1 cellular context compared by ENCODE assay signal in the genomic region with DNA sequence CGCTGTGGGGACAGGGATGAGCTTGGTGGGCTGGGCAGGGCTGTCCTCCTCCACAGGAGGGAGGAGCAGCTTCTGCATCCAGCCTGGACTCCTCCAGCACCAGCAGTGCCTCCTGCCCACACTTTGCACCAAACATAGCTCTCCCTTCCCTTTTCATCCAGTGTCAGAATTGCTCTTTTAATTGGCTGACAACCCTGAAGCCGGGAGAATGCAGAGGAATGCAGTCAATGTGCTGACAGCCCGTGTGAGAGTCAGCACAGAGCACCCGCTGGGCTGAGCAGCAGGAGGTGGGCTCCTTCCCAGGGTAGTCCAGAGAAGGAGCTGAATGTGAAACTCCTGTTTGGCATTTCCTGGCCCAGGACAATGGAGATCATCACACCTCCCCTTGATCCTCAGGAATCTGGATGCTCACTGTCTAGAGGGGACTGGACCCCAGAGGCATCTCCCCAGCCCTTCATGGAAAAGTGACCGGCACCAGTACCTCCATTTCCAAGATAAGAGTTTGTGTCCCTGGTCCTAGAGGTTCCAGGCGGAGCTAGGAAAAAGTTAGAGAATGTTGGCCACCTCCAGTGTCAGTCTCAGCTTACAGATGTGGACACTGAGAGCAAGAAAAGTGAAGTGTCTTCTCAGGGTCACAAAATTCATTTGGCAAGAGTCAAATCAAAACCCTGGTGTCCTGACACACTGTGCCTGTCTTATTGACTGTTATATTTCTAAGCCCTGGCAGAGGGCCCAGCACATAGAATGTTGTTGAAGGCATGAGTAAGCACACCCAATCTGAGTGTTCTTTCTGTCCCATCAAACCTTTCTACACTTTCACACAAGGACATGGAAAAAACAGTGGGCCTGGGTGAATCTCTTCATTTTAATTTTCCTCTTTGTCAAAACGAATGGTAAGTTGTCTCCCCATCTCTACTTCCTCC.
TF ChIP-seq lines count a peak whose summit lies in the region.

No MANE protein-coding gene starts in this region.

TF ChIP-seq in SK-N-SH, 30 proteins besides CTCF, POLR2A, EP300 and RAD21 (continued from another document):
- TF ChIP-seq CHD2 (IDR thresholded peaks at IDR 0.05; ENCODE audit: low read length, partially characterized antibody) (no peak), FOSL2 (IDR thresholded peaks at IDR 0.05; ENCODE audit: borderline replicate concordance, low read depth) (no peak), POLR2AphosphoS5 (IDR thresholded peaks at IDR 0.05; ENCODE audit: low read depth, low read length) (no peak), RXRA (IDR thresholded peaks at IDR 0.05; ENCODE audit: borderline replicate concordance, low read depth) (no peak)
